In the genomic region with DNA sequence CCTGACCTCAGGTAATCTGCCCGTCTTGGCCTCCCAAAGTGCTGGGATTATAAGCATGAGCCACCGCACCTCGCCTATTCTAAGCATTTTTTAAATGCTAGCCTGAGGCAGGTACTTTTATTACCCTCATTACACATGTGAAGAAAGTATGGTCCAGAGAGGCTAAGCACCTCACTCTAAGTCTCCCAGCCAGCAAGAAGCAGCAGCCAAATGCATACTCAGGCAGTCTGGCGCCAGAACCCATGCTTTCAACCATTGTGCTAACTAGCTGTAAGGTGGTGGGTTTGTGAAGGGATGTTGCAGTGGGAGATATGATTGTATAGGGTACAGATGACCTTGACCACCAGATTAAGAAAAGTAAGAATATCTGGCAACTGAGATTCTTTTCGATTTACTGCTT, we compare ENCODE assay signal across 22 cellular contexts. TPM values are rescaled to one million over a fixed set of nuclear protein-coding genes. Genes with fewer than 3 reads are reported as not detected.
DNase-seq lines count a peak whose midpoint lies in the region; ATAC-seq and TF ChIP-seq lines count a peak whose summit lies in the region.
"Had no signal": no experiment of that assay in that cellular context is flagged by ENCODE, and none has a peak within 500 bp of the region (broad histone marks: within the 10 kb centered on the region; RNA-seq: fewer than 3 reads in every experiment).

No MANE protein-coding gene starts in this region.

- H3K4me1 Mint-ChIP-seq in activated CD4-positive, alpha-beta T cell treated with anti-CD3 and anti-CD28 coated beads for 36 hours: peaks cover 71% of the 10 kb centered on the region
- peaks cover 79 to 90% (median 89%) of the 10 kb centered on the region in 3 donors for H3K4me1 Mint-ChIP-seq in CD8-positive, alpha-beta memory T cell
- H3K4me1 Mint-ChIP-seq in activated naive CD8-positive, alpha-beta T cell treated with anti-CD3 and anti-CD28 coated beads for 36 hours: peaks cover 72% of the 10 kb centered on the region
- H3K4me1 Mint-ChIP-seq in natural killer cell: peaks cover 68 to 75% of the 10 kb centered on the region in 2 donors
- no peaks in the 10 kb centered on the region for H3K4me1 Mint-ChIP-seq in Calu3 (ENCODE audit: low read depth, unreplicated experiment)

- H3K27ac ChIP-seq in CD8-positive, alpha-beta memory T cell (ENCODE audit: low read depth, low read length): no peak overlapping the region
- H3K27ac ChIP-seq: dorsolateral prefrontal cortex, psoas muscle had no signal

- intact Hi-C loops in activated CD4-positive, alpha-beta T cell treated with anti-CD3 and anti-CD28 coated beads for 36 hours (cut with DNase I, micrococcal nuclease): no loop called here
- intact Hi-C loops in natural killer cell (cut with micrococcal nuclease) (loop anchor here (5.0 kb wide), 1 partner anchor 35 kb away; no protein-coding TSS in a partner anchor), Calu3 (cut with micrococcal nuclease; ENCODE audit: unreplicated experiment) (no loop called here)

- H3K36me3 ChIP-seq in CD8-positive, alpha-beta memory T cell (ENCODE audit: insufficient read depth, low read length): no peaks in the 10 kb centered on the region
- H3K36me3 ChIP-seq: MG63, neutrophil had no signal

- CTCF ChIA-PET in activated CD4-positive, alpha-beta T cell treated with anti-CD3 and anti-CD28 coated beads for 36 hours (lab: Charles Lee): interaction anchor here (0.9 to 2.7 kb wide), 8 partner anchors 10 to 106 kb away, joined by 3 to 11 read pairs (median 4); no protein-coding TSS in a partner anchor
- CTCF ChIA-PET in CD8-positive, alpha-beta memory T cell (lab: Charles Lee): interaction anchor here (0.9 to 4.3 kb wide), 11 partner anchors 9 to 90 kb away, joined by 3 to 22 read pairs (median 4); partner anchors contain the start of gene RIPOR2
- CTCF ChIA-PET in Calu3 (lab: Charles Lee): interaction anchor here (0.6 to 0.7 kb wide), 3 partner anchors 36 to 129 kb away, joined by 3 to 6 read pairs (median 5); no protein-coding TSS in a partner anchor

- no peak for ATAC-seq in activated CD4-positive, alpha-beta T cell treated with anti-CD3 and anti-CD28 coated beads for 36 hours
- ATAC-seq in natural killer cell: no peak
- ATAC-seq: K562, psoas muscle had no signal

- DNase-seq in activated CD4-positive, alpha-beta T cell treated with anti-CD3 and anti-CD28 coated beads for 36 hours: no peak
- DNase-seq in activated CD4-positive, alpha-beta T cell treated with anti-CD3 and anti-CD28 coated beads, Interleukin-2, amount 50 U/mL, for 1 hour: no peak
- no peak for DNase-seq in CD8-positive, alpha-beta memory T cell
- no peak for DNase-seq in activated naive CD8-positive, alpha-beta T cell treated with anti-CD3 and anti-CD28 coated beads for 36 hours
- DNase-seq in natural killer cell (no peak), kidney tubule cell (ENCODE audit: low spot score) (no peak), Calu3 (no peak), NOMO-1 treated with DMSO at 0.1 percent for 48 hours (lab: John Stamatoyannopoulos, UW; ENCODE audit: unreplicated experiment) (no peak)
- DNase-seq: activated CD8-positive, alpha-beta T cell treated with anti-CD3 and anti-CD28 coated beads for 36 hours; central memory CD4-positive, alpha-beta T cell; dorsolateral prefrontal cortex; MG63; NCI-H1436 treated with DMSO at 0.1 percent for 48 hours; NCI-H2171; NCI-H510A treated with DMSO at 0.1 percent for 48 hours; psoas muscle; SHP77; T1000 had no signal

- no peaks in the 10 kb centered on the region for H3K27me3 ChIP-seq in CD8-positive, alpha-beta memory T cell (ENCODE audit: insufficient read depth, low read length, poor library complexity, severe bottlenecking)
- H3K27me3 ChIP-seq: MG63, neutrophil had no signal

- H3K27ac Mint-ChIP-seq in activated CD4-positive, alpha-beta T cell treated with anti-CD3 and anti-CD28 coated beads for 36 hours: peak overlapping the region; percentile 26
- peak overlapping the region; percentile 9 to 92 (median 76) for H3K27ac Mint-ChIP-seq in CD8-positive, alpha-beta memory T cell
- peak overlapping the region; percentile 76 for H3K27ac Mint-ChIP-seq in activated naive CD8-positive, alpha-beta T cell treated with anti-CD3 and anti-CD28 coated beads for 36 hours
- H3K27ac Mint-ChIP-seq in natural killer cell (peak overlapping the region; percentile 15 to 85), Calu3 (ENCODE audit: unreplicated experiment) (no peak overlapping the region)

- no peak for TF ChIP-seq CTCF in natural killer cell (IDR thresholded peaks at IDR 0.05)
- TF ChIP-seq CTCF in Calu3 (IDR thresholded peaks at IDR 0.05; ENCODE audit: unreplicated experiment): no peak

- H3K36me3 Mint-ChIP-seq in activated CD4-positive, alpha-beta T cell treated with anti-CD3 and anti-CD28 coated beads for 36 hours (ENCODE audit: low read depth): peaks cover 21% of the 10 kb centered on the region
- H3K36me3 Mint-ChIP-seq in CD8-positive, alpha-beta memory T cell: peaks cover 9 to 43% (median 14%) of the 10 kb centered on the region in 3 donors
- peaks cover 24% of the 10 kb centered on the region for H3K36me3 Mint-ChIP-seq in activated naive CD8-positive, alpha-beta T cell treated with anti-CD3 and anti-CD28 coated beads for 36 hours
- H3K36me3 Mint-ChIP-seq in natural killer cell: no peaks in the 10 kb centered on the region
- H3K36me3 Mint-ChIP-seq in Calu3 (ENCODE audit: insufficient read depth, unreplicated experiment): no peaks in the 10 kb centered on the region

- H3K9me3 Mint-ChIP-seq in activated CD4-positive, alpha-beta T cell treated with anti-CD3 and anti-CD28 coated beads for 36 hours (ENCODE audit: low read depth): peaks cover 13% of the 10 kb centered on the region
- H3K9me3 Mint-ChIP-seq in CD8-positive, alpha-beta memory T cell: peaks cover 0 to 5% (median 2%) of the 10 kb centered on the region in 5 donors
- peaks cover 16% of the 10 kb centered on the region for H3K9me3 Mint-ChIP-seq in activated naive CD8-positive, alpha-beta T cell treated with anti-CD3 and anti-CD28 coated beads for 36 hours
- H3K9me3 Mint-ChIP-seq in natural killer cell: no peaks in the 10 kb centered on the region
- peaks cover 6% of the 10 kb centered on the region for H3K9me3 Mint-ChIP-seq in Calu3 (ENCODE audit: low read depth, unreplicated experiment)

- no peak overlapping the region for H3K4me3 ChIP-seq in CD8-positive, alpha-beta memory T cell (ENCODE audit: low read length)
- H3K4me3 ChIP-seq: dorsolateral prefrontal cortex, K562, lung, MG63, psoas muscle had no signal

- no peaks in the 10 kb centered on the region for H3K27me3 Mint-ChIP-seq in activated CD4-positive, alpha-beta T cell treated with anti-CD3 and anti-CD28 coated beads for 36 hours
- H3K27me3 Mint-ChIP-seq in CD8-positive, alpha-beta memory T cell: peaks cover 0 to 3% of the 10 kb centered on the region in 2 donors
- no peaks in the 10 kb centered on the region for H3K27me3 Mint-ChIP-seq in activated naive CD8-positive, alpha-beta T cell treated with anti-CD3 and anti-CD28 coated beads for 36 hours
- H3K27me3 Mint-ChIP-seq in natural killer cell (ENCODE audit: low read depth in 2 of 2): no peaks in the 10 kb centered on the region
- no peaks in the 10 kb centered on the region for H3K27me3 Mint-ChIP-seq in Calu3 (ENCODE audit: unreplicated experiment)
- H3K27me3 Mint-ChIP-seq: activated CD8-positive, alpha-beta T cell treated with anti-CD3 and anti-CD28 coated beads for 36 hours had no signal

- BruUV-seq in Calu3 (replicated peaks; lab: Mats Ljungman, UMichigan): no TSS peak

- POLR2A ChIA-PET in activated CD4-positive, alpha-beta T cell treated with anti-CD3 and anti-CD28 coated beads for 36 hours (lab: Charles Lee): interaction anchor here (2.2 kb wide), 1 partner anchor 12 kb away, joined by 11 read pairs; no protein-coding TSS in a partner anchor
- POLR2A ChIA-PET in CD8-positive, alpha-beta memory T cell (lab: Charles Lee): interaction anchor here (0.6 to 1.8 kb wide), 4 partner anchors 9 to 13 kb away, joined by 4 to 7 read pairs (median 6); no protein-coding TSS in a partner anchor

- no peaks in the 10 kb centered on the region for H3K9me3 ChIP-seq in CD8-positive, alpha-beta memory T cell (ENCODE audit: low read length)
- H3K9me3 ChIP-seq: MG63, neutrophil, psoas muscle had no signal

- H3K4me1 ChIP-seq in CD8-positive, alpha-beta memory T cell (ENCODE audit: insufficient read depth, low read length): peaks cover 76% of the 10 kb centered on the region
- H3K4me1 ChIP-seq: psoas muscle had no signal

- no peak overlapping the region for H3K4me3 Mint-ChIP-seq in activated CD4-positive, alpha-beta T cell treated with anti-CD3 and anti-CD28 coated beads for 36 hours
- peak overlapping the region in 1 of 7 donors; percentile 0 for H3K4me3 Mint-ChIP-seq in CD8-positive, alpha-beta memory T cell
- no peak overlapping the region for H3K4me3 Mint-ChIP-seq in activated naive CD8-positive, alpha-beta T cell treated with anti-CD3 and anti-CD28 coated beads for 36 hours
- no peak overlapping the region for H3K4me3 Mint-ChIP-seq in natural killer cell
- no peak overlapping the region for H3K4me3 Mint-ChIP-seq in Calu3 (ENCODE audit: low read depth, unreplicated experiment)

RNA-seq across cellular contexts. Expression of gene RIPOR2, which starts 26.1 kb away (rescaled TPM):
- total RNA-seq in activated CD4-positive, alpha-beta T cell treated with anti-CD3 and anti-CD28 coated beads for 36 hours: 10 to 100 TPM; 60.0 to 67.0 TPM
- total RNA-seq in CD8-positive, alpha-beta memory T cell: 10 to 100 TPM; 54.4 to 58.2 TPM
- 427 TPM for polyA plus RNA-seq in CD8-positive, alpha-beta memory T cell
- 10 to 100 TPM; 75.2 to 80.0 TPM for total RNA-seq in activated naive CD8-positive, alpha-beta T cell treated with anti-CD3 and anti-CD28 coated beads for 36 hours
- total RNA-seq in natural killer cell (100 to 1,000 TPM; 234 to 312 (median 299) TPM), Calu3 (2022) (0.47 and 4.7 TPM in 2 replicates)
- total RNA-seq: A172 had no signal
